In the genomic region with DNA sequence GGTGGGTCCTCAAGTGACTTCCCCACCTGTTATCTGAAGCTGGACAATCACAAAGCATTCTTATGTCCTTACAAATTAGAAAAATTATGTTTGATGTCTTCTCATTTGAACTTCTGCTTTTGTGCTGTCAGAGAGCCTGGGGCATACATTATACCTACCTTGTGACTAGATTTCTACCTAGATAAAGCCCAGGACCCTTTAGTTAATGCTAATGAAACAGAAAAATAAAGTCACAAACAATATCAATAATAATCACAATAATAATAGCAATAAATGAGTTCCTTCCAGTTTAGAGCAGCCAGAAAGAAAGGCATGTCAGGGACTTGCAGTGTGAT, we compare ENCODE assay signal across 19 cellular contexts.
DNase-seq lines count a peak whose midpoint lies in the region; ATAC-seq, FAIRE-seq and TF ChIP-seq lines count a peak whose summit lies in the region.
"Had no signal": no experiment of that assay in that cellular context is flagged by ENCODE, and none has a peak within 500 bp of the region (broad histone marks: within the 10 kb centered on the region; RNA-seq: fewer than 3 reads in every experiment).

No MANE protein-coding gene starts in this region.

- no TSS peak for BruUV-seq in GM12878 (replicated peaks; lab: Mats Ljungman, UMichigan)

- H3K27me3 Mint-ChIP-seq in activated naive CD4-positive, alpha-beta T cell treated with anti-CD3 and anti-CD28 coated beads, Interleukin-2, amount 10 ng/mL, durations not matched to agents 7 days and 5 days, result no peaks in the 10 kb centered on the region
- H3K27me3 Mint-ChIP-seq: IgD-negative memory B cell, T-cell had no signal

- H4K20me1 ChIP-seq in BLaER1 (no peaks in the 10 kb centered on the region), GM12878 (ENCODE audit: control insufficient read depth, insufficient read depth) (no peaks in the 10 kb centered on the region)

- no peak for TF ChIP-seq RAD21 in GM12878 (IDR thresholded peaks at IDR 0.05; ENCODE audit: insufficient read depth, low read depth, low read length)

- no peaks in the 10 kb centered on the region for H3K27me3 ChIP-seq in BLaER1
- H3K27me3 ChIP-seq in GM12878 (replicated peaks in 1 of 2; ENCODE audit: control insufficient read depth in 2 of 2, insufficient read depth in 2 of 2, low read length in 1 of 2), result no peaks in the 10 kb centered on the region
- H3K27me3 ChIP-seq in ovary, result no peaks in the 10 kb centered on the region

- no peak for TF ChIP-seq POLR2A in GM12878 (IDR thresholded peaks at IDR 0.05; ENCODE audit: low read depth, low read length)
- no peak for TF ChIP-seq POLR2A in ovary (IDR thresholded peaks at IDR 0.05)

- H3K27ac ChIP-seq in BLaER1, result no peak overlapping the region
- no peak overlapping the region for H3K27ac ChIP-seq in GM12878 (ENCODE audit: control insufficient read depth, insufficient read depth)
- H3K27ac ChIP-seq in ovary, result no peak overlapping the region

- intact Hi-C loops in GM12878 (cut with micrococcal nuclease; ENCODE audit: unreplicated experiment), result no loop called here
- intact Hi-C loops in ovary (cut with DNase I), result no loop called here

- no peak for DNase-seq in GM12878 (ENCODE audit: low read depth, low spot score)
- DNase-seq in effector CD8-positive, alpha-beta T cell (lab: John Stamatoyannopoulos, UW), result no peak
- DNase-seq in ovary, result no peak
- DNase-seq in activated naive CD4-positive, alpha-beta T cell treated with anti-CD3 and anti-CD28 coated beads, Interleukin-2, amount 10 ng/mL, durations not matched to agents 7 days and 5 days, result no peak
- DNase-seq in NCI-H2227 (lab: John Stamatoyannopoulos, UW; ENCODE audit: unreplicated experiment), result no peak
- DNase-seq: C1 segment of cervical spinal cord, MV-4-11, NCI-H146, NCI-H2107, NCI-H226, NCI-H524 treated with DMSO at 0.1 percent for 48 hours, T-cell had no signal

- no peak for TF ChIP-seq CTCF in GM12878 (IDR thresholded peaks at IDR 0.05 in 2 of 3, conservative IDR thresholded peaks at IDR 0.05 in 1 of 3; ENCODE audit: control insufficient read depth in 2 of 3, extremely low read depth in 1 of 3, insufficient read depth in 1 of 3, low read depth in 3 of 3, low read length in 3 of 3)
- TF ChIP-seq CTCF in ovary (IDR thresholded peaks at IDR 0.05), result no peak

- no peaks in the 10 kb centered on the region for H3K36me3 Mint-ChIP-seq in activated naive CD4-positive, alpha-beta T cell treated with anti-CD3 and anti-CD28 coated beads, Interleukin-2, amount 10 ng/mL, durations not matched to agents 7 days and 5 days
- H3K36me3 Mint-ChIP-seq: T-cell had no signal

- FAIRE-seq in GM12878 (lab: Jason Lieb, UNC), result no peak
- FAIRE-seq: H1 had no signal

- TF ChIP-seq EP300 in GM12878 (IDR thresholded peaks at IDR 0.05; ENCODE audit: borderline replicate concordance in 1 of 2, control insufficient read depth in 1 of 2, low read depth in 2 of 2, low read length in 2 of 2) (no peak), ovary (IDR thresholded peaks at IDR 0.05) (no peak)

- H3K9ac ChIP-seq in BLaER1 (no peak overlapping the region), GM12878 (ENCODE audit: control insufficient read depth, insufficient read depth, low read length) (no peak overlapping the region)

- H3K9me3 Mint-ChIP-seq in activated naive CD4-positive, alpha-beta T cell treated with anti-CD3 and anti-CD28 coated beads, Interleukin-2, amount 10 ng/mL, durations not matched to agents 7 days and 5 days, result no peaks in the 10 kb centered on the region

- H3K79me2 ChIP-seq in GM12878 (ENCODE audit: control insufficient read depth, insufficient read depth, low read length), result no peaks in the 10 kb centered on the region

- ATAC-seq in GM19351 (IDR thresholded peaks at IDR 0.05; ENCODE audit: unreplicated experiment) (peak; percentile 38), HG03469 (IDR thresholded peaks at IDR 0.05; ENCODE audit: unreplicated experiment) (peak; percentile 24), GM12878 (peak; percentile 64)
- ATAC-seq: Panc1, Right ventricle myocardium inferior, T-cell had no signal

- no peak overlapping the region for H2AFZ ChIP-seq in GM12878 (ENCODE audit: control insufficient read depth, low read depth, low read length)

- H3K4me3 ChIP-seq in BLaER1 (no peak overlapping the region), GM12878 (no peak overlapping the region), ovary (no peak overlapping the region)

- H3K9me3 ChIP-seq in BLaER1 (no peaks in the 10 kb centered on the region), GM12878 (replicated peaks; ENCODE audit: control insufficient read depth, insufficient read depth, low read length) (no peaks in the 10 kb centered on the region; the same call in 2 of the 3 replicates), ovary (no peaks in the 10 kb centered on the region)

- H3K27ac Mint-ChIP-seq in activated naive CD4-positive, alpha-beta T cell treated with anti-CD3 and anti-CD28 coated beads, Interleukin-2, amount 10 ng/mL, durations not matched to agents 7 days and 5 days, result no peak overlapping the region
- H3K27ac Mint-ChIP-seq: T-cell had no signal

- H3K4me2 ChIP-seq in BLaER1 (peak overlapping the region; percentile 31), GM12878 (ENCODE audit: control insufficient read depth, insufficient read depth) (no peak overlapping the region)

- CTCF ChIA-PET in GM12878 (lab: Yijun Ruan, JAX), result interaction anchor here (0.9 kb wide), 1 partner anchor 36 kb away, joined by 3 read pairs; no protein-coding TSS in a partner anchor
- CTCF ChIA-PET in activated naive CD4-positive, alpha-beta T cell treated with anti-CD3 and anti-CD28 coated beads, Interleukin-2, amount 10 ng/mL, durations not matched to agents 7 days and 5 days (lab: Charles Lee), result no interaction called here

- POLR2A ChIA-PET in GM12878 (lab: Charles Lee), result no interaction called here

- no peaks in the 10 kb centered on the region for H3K4me1 Mint-ChIP-seq in activated naive CD4-positive, alpha-beta T cell treated with anti-CD3 and anti-CD28 coated beads, Interleukin-2, amount 10 ng/mL, durations not matched to agents 7 days and 5 days
- H3K4me1 Mint-ChIP-seq: T-cell had no signal

- SMC1A ChIA-PET in GM12878 (lab: Charles Lee; ENCODE audit: uncharacterized antibody, unreplicated experiment), result interaction anchor here (1.5 to 3.3 kb wide), 4 partner anchors 21 to 61 kb away, joined by 3 to 8 read pairs (median 6); no protein-coding TSS in a partner anchor

- H3K4me1 ChIP-seq in BLaER1 (peaks cover 6% of the 10 kb centered on the region), GM12878 (ENCODE audit: control insufficient read depth, insufficient read depth, low read length) (peaks cover 6% of the 10 kb centered on the region; the same call in 1 of the 2 replicates), ovary (ENCODE audit: insufficient read depth) (no peaks in the 10 kb centered on the region)

- RAD21 ChIA-PET in GM12878 (lab: Charles Lee; ENCODE audit: unreplicated experiment), result interaction anchor here (0.8 to 2.9 kb wide), 5 partner anchors 31 to 377 kb away, joined by 3 to 12 read pairs (median 3); no protein-coding TSS in a partner anchor

- H3K36me3 ChIP-seq in BLaER1 (no peaks in the 10 kb centered on the region), GM12878 (ENCODE audit: control insufficient read depth in 2 of 2, insufficient read depth in 2 of 2, low read length in 1 of 2) (no peaks in the 10 kb centered on the region), ovary (no peaks in the 10 kb centered on the region)

- in situ Hi-C loops in GM12878 (cut with MboI), result no loop called here

- H3K4me3 Mint-ChIP-seq in activated naive CD4-positive, alpha-beta T cell treated with anti-CD3 and anti-CD28 coated beads, Interleukin-2, amount 10 ng/mL, durations not matched to agents 7 days and 5 days, result no peak overlapping the region
- H3K4me3 Mint-ChIP-seq: T-cell had no signal

TF ChIP-seq in GM12878, 131 proteins besides CTCF, POLR2A, EP300 and RAD21 (continues in another document):
- TF ChIP-seq ZNF384 (IDR thresholded peaks at IDR 0.05; ENCODE audit: borderline replicate concordance, low read depth, low read length) (peak; percentile 27; the same call in 1 of the 2 replicates), CREB1 (IDR thresholded peaks at IDR 0.05; ENCODE audit: low read depth) (no peak), SMAD1 (IDR thresholded peaks at IDR 0.05; ENCODE audit: low read depth, partially characterized antibody) (peak; percentile 21), IRF4 (IDR thresholded peaks at IDR 0.05; ENCODE audit: low read depth, low read length) (no peak), NRF1 (conservative IDR thresholded peaks at IDR 0.05; ENCODE audit: low read depth, low read length) (no peak), POLR2AphosphoS2 (IDR thresholded peaks at IDR 0.05; ENCODE audit: low read depth, low read length) (no peak), EGR1 (IDR thresholded peaks at IDR 0.05; ENCODE audit: borderline replicate concordance in 1 of 2, low read depth in 2 of 2, low read length in 2 of 2) (no peak), DPF2 (IDR thresholded peaks at IDR 0.05) (0 out of 2 replicates have a peak, but pooled peaks have one; percentile 25), ZNF274 (IDR thresholded peaks at IDR 0.05; ENCODE audit: insufficient read depth, insufficient read length) (no peak), PAX8 (IDR thresholded peaks at IDR 0.05) (no peak)
- TF ChIP-seq, protein P1, sequence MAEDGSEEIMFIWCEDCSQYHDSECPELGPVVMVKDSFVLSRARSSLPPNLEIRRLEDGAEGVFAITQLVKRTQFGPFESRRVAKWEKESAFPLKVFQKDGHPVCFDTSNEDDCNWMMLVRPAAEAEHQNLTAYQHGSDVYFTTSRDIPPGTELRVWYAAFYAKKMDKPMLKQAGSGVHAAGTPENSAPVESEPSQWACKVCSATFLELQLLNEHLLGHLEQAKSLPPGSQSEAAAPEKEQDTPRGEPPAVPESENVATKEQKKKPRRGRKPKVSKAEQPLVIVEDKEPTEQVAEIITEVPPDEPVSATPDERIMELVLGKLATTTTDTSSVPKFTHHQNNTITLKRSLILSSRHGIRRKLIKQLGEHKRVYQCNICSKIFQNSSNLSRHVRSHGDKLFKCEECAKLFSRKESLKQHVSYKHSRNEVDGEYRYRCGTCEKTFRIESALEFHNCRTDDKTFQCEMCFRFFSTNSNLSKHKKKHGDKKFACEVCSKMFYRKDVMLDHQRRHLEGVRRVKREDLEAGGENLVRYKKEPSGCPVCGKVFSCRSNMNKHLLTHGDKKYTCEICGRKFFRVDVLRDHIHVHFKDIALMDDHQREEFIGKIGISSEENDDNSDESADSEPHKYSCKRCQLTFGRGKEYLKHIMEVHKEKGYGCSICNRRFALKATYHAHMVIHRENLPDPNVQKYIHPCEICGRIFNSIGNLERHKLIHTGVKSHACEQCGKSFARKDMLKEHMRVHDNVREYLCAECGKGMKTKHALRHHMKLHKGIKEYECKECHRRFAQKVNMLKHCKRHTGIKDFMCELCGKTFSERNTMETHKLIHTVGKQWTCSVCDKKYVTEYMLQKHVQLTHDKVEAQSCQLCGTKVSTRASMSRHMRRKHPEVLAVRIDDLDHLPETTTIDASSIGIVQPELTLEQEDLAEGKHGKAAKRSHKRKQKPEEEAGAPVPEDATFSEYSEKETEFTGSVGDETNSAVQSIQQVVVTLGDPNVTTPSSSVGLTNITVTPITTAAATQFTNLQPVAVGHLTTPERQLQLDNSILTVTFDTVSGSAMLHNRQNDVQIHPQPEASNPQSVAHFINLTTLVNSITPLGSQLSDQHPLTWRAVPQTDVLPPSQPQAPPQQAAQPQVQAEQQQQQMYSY (CRISPR knock-in tag; IDR thresholded peaks at IDR 0.05), result no peak
